In genomic region chr12:62983594-62983993, GRCh38 we compare ENCODE assay signal across 13 cellular contexts. TPM values are rescaled to one million over a fixed set of nuclear protein-coding genes. Genes with fewer than 3 reads are reported as not detected.
A peak's percentile ranks its signal among the peaks of the same experiment; 100 is the strongest.
DNase-seq lines count a peak whose midpoint lies in the region; ATAC-seq and TF ChIP-seq lines count a peak whose summit lies in the region.
"Had no signal": no experiment of that assay in that cellular context is flagged by ENCODE, and none has a peak within 500 bp of the region (broad histone marks: within the 10 kb centered on the region; RNA-seq: fewer than 3 reads in every experiment).

No MANE protein-coding gene starts in this region.

- POLR2A ChIA-PET in MCF 10A (lab: Yijun Ruan, JAX) = no interaction called here

- no peak overlapping the region for H3K4me3 ChIP-seq in mammary epithelial cell (replicated peaks in 1 of 3; ENCODE audit: insufficient read depth in 1 of 3, low read depth in 2 of 3, low read length in 3 of 3)
- H3K4me3 ChIP-seq in endodermal cell (ENCODE audit: low read length) = no peak overlapping the region
- no peak overlapping the region for H3K4me3 ChIP-seq in stomach

- H3K27ac ChIP-seq in mammary epithelial cell (ENCODE audit: insufficient read depth, low read depth, low read length) (no peak overlapping the region), endodermal cell (ENCODE audit: low read depth, low read length) (no peak overlapping the region), stomach (no peak overlapping the region)

- DNase-seq in MCF 10A (ENCODE audit: unreplicated experiment) (peak; percentile 4), mammary epithelial cell (no peak), NAMALWA (ENCODE audit: low spot score) (peak; percentile 46), endodermal cell (peak; percentile 78), stomach (peak; percentile 58), KG1 (lab: John Stamatoyannopoulos, UW) (no peak), islet precursor cell (no peak)
- DNase-seq: activated CD4-positive, alpha-beta memory T cell treated with anti-CD3 and anti-CD28 coated beads for 36 hours; activated naive CD8-positive, alpha-beta T cell treated with anti-CD3 and anti-CD28 coated beads, Interleukin-2, amount 10 ng/mL, durations not matched to agents 7 days and 5 days; glutamatergic neuron; NCI-H2029 had no signal

- no peaks in the 10 kb centered on the region for H3K9me3 Mint-ChIP-seq in MCF 10A (ENCODE audit: unreplicated experiment)
- H3K9me3 Mint-ChIP-seq in endodermal cell = no peaks in the 10 kb centered on the region
- H3K9me3 Mint-ChIP-seq: activated CD4-positive, alpha-beta memory T cell treated with anti-CD3 and anti-CD28 coated beads for 36 hours; activated naive CD8-positive, alpha-beta T cell treated with anti-CD3 and anti-CD28 coated beads, Interleukin-2, amount 10 ng/mL, durations not matched to agents 7 days and 5 days had no signal

- TF ChIP-seq CTCF in MCF 10A (IDR thresholded peaks at IDR 0.05; ENCODE audit: unreplicated experiment) (no peak), mammary epithelial cell (conservative IDR thresholded peaks at IDR 0.05 in 1 of 2, IDR thresholded peaks at IDR 0.05 in 1 of 2; ENCODE audit: extremely low read depth in 1 of 2, insufficient read depth in 1 of 2, low read depth in 1 of 2, low read length in 2 of 2) (peak in 1 of 2 donors; percentile 29), endodermal cell (conservative IDR thresholded peaks at IDR 0.05) (peak; percentile 71), stomach (IDR thresholded peaks at IDR 0.05) (peak in 4 of 7 experiments; percentile 16 to 40 (median 24))

- WGBS in mammary epithelial cell (ENCODE audit: low coverage, missing lambda C conversion rate) = 75% methylated on average over 2 of the region's 4 CpGs
- WGBS in endodermal cell (ENCODE audit: insufficient coverage in 1 of 2, insufficient read length in 1 of 2), 2 experiments = 58% methylated on average over 4 of the region's 4 CpGs; no CpG with 5 or more reads in 1 of the 2 experiments
- 18 to 47% (median 29%) methylated on average over 3 to 4 of the region's 4 CpGs for WGBS in stomach, 5 donors

- no peak for TF ChIP-seq EP300 in stomach (IDR thresholded peaks at IDR 0.05)

- TF ChIP-seq POLR2A in stomach (IDR thresholded peaks at IDR 0.05) = no peak

- peaks cover 23% of the 10 kb centered on the region for H3K27me3 Mint-ChIP-seq in MCF 10A (ENCODE audit: insufficient read depth, unreplicated experiment)
- H3K27me3 Mint-ChIP-seq in endodermal cell (ENCODE audit: insufficient read depth) = peaks cover 4% of the 10 kb centered on the region
- H3K27me3 Mint-ChIP-seq: activated CD4-positive, alpha-beta memory T cell treated with anti-CD3 and anti-CD28 coated beads for 36 hours had no signal

- H4K20me1 ChIP-seq in mammary epithelial cell (ENCODE audit: insufficient read depth, low read length) = no peaks in the 10 kb centered on the region

- H3K27me3 ChIP-seq in mammary epithelial cell (ENCODE audit: insufficient read depth, low read length) (peaks cover 3% of the 10 kb centered on the region), endodermal cell (ENCODE audit: control insufficient read depth, insufficient read depth, low read length, poor library complexity, severe bottlenecking) (no peaks in the 10 kb centered on the region), stomach (no peaks in the 10 kb centered on the region)

- H3K9me3 ChIP-seq in mammary epithelial cell (replicated peaks; ENCODE audit: insufficient read depth, low read length) (no peaks in the 10 kb centered on the region), endodermal cell (ENCODE audit: control insufficient read depth, low read length) (no peaks in the 10 kb centered on the region), stomach (no peaks in the 10 kb centered on the region)

- no peak for ATAC-seq in HG03139 (IDR thresholded peaks at IDR 0.05; ENCODE audit: unreplicated experiment)

- BruUV-seq in MCF 10A (replicated peaks; lab: Mats Ljungman, UMichigan) (no TSS peak), mammary epithelial cell (replicated peaks; lab: Mats Ljungman, UMichigan) (no TSS peak)

- intact Hi-C loops in MCF 10A (cut with micrococcal nuclease) = no loop called here
- intact Hi-C loops in mammary epithelial cell (cut with micrococcal nuclease) = loop anchor here (5.0 kb wide), 1 partner anchor 171 kb away; no protein-coding TSS in a partner anchor
- intact Hi-C loops in stomach (cut with DNase I; ENCODE audit: low total_unique reads) = no loop called here

- H3K4me1 Mint-ChIP-seq in MCF 10A (ENCODE audit: insufficient read depth, unreplicated experiment) (no peaks in the 10 kb centered on the region), endodermal cell (no peaks in the 10 kb centered on the region)
- H3K4me1 Mint-ChIP-seq: activated naive CD8-positive, alpha-beta T cell treated with anti-CD3 and anti-CD28 coated beads, Interleukin-2, amount 10 ng/mL, durations not matched to agents 7 days and 5 days; B cell had no signal

- no peaks in the 10 kb centered on the region for H3K36me3 ChIP-seq in mammary epithelial cell (ENCODE audit: insufficient read depth, low read length)
- H3K36me3 ChIP-seq in endodermal cell (ENCODE audit: control insufficient read depth, insufficient read depth, low read length) = no peaks in the 10 kb centered on the region
- H3K36me3 ChIP-seq in stomach = no peaks in the 10 kb centered on the region

- H3K36me3 Mint-ChIP-seq in MCF 10A (ENCODE audit: insufficient read depth, unreplicated experiment) = no peaks in the 10 kb centered on the region
- no peaks in the 10 kb centered on the region for H3K36me3 Mint-ChIP-seq in endodermal cell (ENCODE audit: low read depth)
- H3K36me3 Mint-ChIP-seq: activated CD4-positive, alpha-beta memory T cell treated with anti-CD3 and anti-CD28 coated beads for 36 hours; activated naive CD8-positive, alpha-beta T cell treated with anti-CD3 and anti-CD28 coated beads, Interleukin-2, amount 10 ng/mL, durations not matched to agents 7 days and 5 days had no signal

- dilution Hi-C loops in mammary epithelial cell (cut with HindIII; ENCODE audit: low sequenced_read_pairs) = no loop called here

- CTCF ChIA-PET in MCF 10A (lab: Yijun Ruan, JAX) = no interaction called here
- CTCF ChIA-PET in mammary epithelial cell (lab: Charles Lee; ENCODE audit: low non-redundant PET) = interaction anchor here (0.7 kb wide), 1 partner anchor 85 kb away, joined by 4 read pairs; no protein-coding TSS in a partner anchor

- no peak overlapping the region for H3K27ac Mint-ChIP-seq in MCF 10A (ENCODE audit: low read depth, unreplicated experiment)
- no peak overlapping the region for H3K27ac Mint-ChIP-seq in endodermal cell
- H3K27ac Mint-ChIP-seq: activated CD4-positive, alpha-beta memory T cell treated with anti-CD3 and anti-CD28 coated beads for 36 hours; activated naive CD8-positive, alpha-beta T cell treated with anti-CD3 and anti-CD28 coated beads, Interleukin-2, amount 10 ng/mL, durations not matched to agents 7 days and 5 days; B cell had no signal

- no peaks in the 10 kb centered on the region for H3K79me2 ChIP-seq in mammary epithelial cell (ENCODE audit: insufficient read depth, low read length)

- in situ Hi-C loops in mammary epithelial cell (cut with MboI; ENCODE audit: low sequenced_read_pairs in 2 of 2) = no loop called here

- no peak overlapping the region for H2AFZ ChIP-seq in mammary epithelial cell (ENCODE audit: low read depth, low read length)

- H3K9ac ChIP-seq in mammary epithelial cell (ENCODE audit: insufficient read depth, low read length) (no peak overlapping the region), endodermal cell (ENCODE audit: extremely low read depth, low read length, poor library complexity, severe bottlenecking) (no peak overlapping the region)

- H3K4me1 ChIP-seq in mammary epithelial cell (ENCODE audit: insufficient read depth, low read length) = no peaks in the 10 kb centered on the region
- no peaks in the 10 kb centered on the region for H3K4me1 ChIP-seq in endodermal cell (ENCODE audit: control insufficient read depth, insufficient read depth, low read length)
- H3K4me1 ChIP-seq in stomach = no peaks in the 10 kb centered on the region

- no peak overlapping the region for H3K4me3 Mint-ChIP-seq in MCF 10A (ENCODE audit: unreplicated experiment)
- no peak overlapping the region for H3K4me3 Mint-ChIP-seq in endodermal cell
- H3K4me3 Mint-ChIP-seq: activated CD4-positive, alpha-beta memory T cell treated with anti-CD3 and anti-CD28 coated beads for 36 hours; activated naive CD8-positive, alpha-beta T cell treated with anti-CD3 and anti-CD28 coated beads, Interleukin-2, amount 10 ng/mL, durations not matched to agents 7 days and 5 days; B cell had no signal

- H3K4me2 ChIP-seq in mammary epithelial cell (ENCODE audit: insufficient read depth, low read depth, low read length) = no peak overlapping the region

RNA-seq across cellular contexts. Expression of gene PPM1H, which starts 48.6 kb away (rescaled TPM):
- total RNA-seq in MCF 10A (2022) (0.49 and 2.0 TPM in 2 replicates), mammary epithelial cell (1 to 10 TPM in 1 of 2 donors, under 1 TPM in 1; 0.28 to 1.3 TPM), endodermal cell (10 to 100 TPM; 46.4 to 74.4 TPM), stomach (10 to 100 TPM in 2 of 5 donors, 1 to 10 TPM in 2, under 1 TPM in 1; 0.29 to 12.5 (median 4.1) TPM)
- polyA plus RNA-seq in mammary epithelial cell (0.02 TPM), stomach (1 to 10 TPM; 2.8 to 4.6 (median 3.4) TPM)
- not detected for polyA minus RNA-seq in mammary epithelial cell
- polyA plus RNA-seq in endodermal cell (2013, experiment 1 of 2) = 5.9 TPM
- 5.6 TPM for polyA plus RNA-seq in endodermal cell (2013, experiment 2 of 2)
- total RNA-seq: activated CD4-positive, alpha-beta memory T cell treated with anti-CD3 and anti-CD28 coated beads for 36 hours; B cell had no signal

Comparison
In these comparisons a context has a peak if more than half of its experiments do, and no peak if none do; other contexts are left out.
1. DNase-seq: peak in MCF 10A (single experiment), NAMALWA (single experiment), endodermal cell (single experiment) and stomach (single experiment); none in mammary epithelial cell (single experiment), KG1 (single experiment) and islet precursor cell (single experiment).